1 cellular context compared by ENCODE assay signal in genomic region chr10:45560262-45560661, GRCh38.
TF ChIP-seq lines count a peak whose summit lies in the region.

No MANE protein-coding gene starts in this region.

TF ChIP-seq in HEK293, 187 proteins besides CTCF, POLR2A, EP300 and RAD21 (continued from another document):
- no peak for TF ChIP-seq ZNF280C (tag by site-specific recombination; IDR thresholded peaks at IDR 0.05)
- TF ChIP-seq KLF16 (tag by site-specific recombination; IDR thresholded peaks at IDR 0.05) = no peak
- peak; percentile 66; the same call in 1 of the 2 replicates for TF ChIP-seq TCF7L2 (IDR thresholded peaks at IDR 0.05; ENCODE audit: borderline replicate concordance, low read depth, low read length)
- no peak for TF ChIP-seq ZNF629 (tag by site-specific recombination; IDR thresholded peaks at IDR 0.05)
- TF ChIP-seq ZNF529 (tag by site-specific recombination; IDR thresholded peaks at IDR 0.05; ENCODE audit: insufficient replicate concordance) = no peak
